Comparison of ENCODE assay signal across 30 cellular contexts in the genomic region with DNA sequence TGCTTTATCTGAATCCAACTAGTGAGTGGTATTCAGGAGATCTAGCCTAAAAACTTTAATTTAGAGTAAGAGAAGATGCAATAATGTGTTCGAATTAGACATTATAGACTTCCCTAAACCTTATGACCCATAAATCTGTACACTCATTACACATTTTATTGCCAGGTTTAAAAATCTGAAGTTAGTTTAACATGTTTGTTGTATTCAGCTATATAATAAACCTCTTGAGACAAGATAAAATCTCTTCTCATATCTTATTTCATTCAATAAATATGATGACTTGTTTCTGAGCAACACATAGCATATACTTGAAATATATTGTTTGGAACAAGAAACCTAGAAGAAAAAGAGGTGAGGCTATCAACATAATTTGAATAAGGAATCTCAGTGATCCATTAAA.
"Had no signal": no experiment of that assay in that cellular context is flagged by ENCODE, and none has a peak within 500 bp of the region (broad histone marks: within the 10 kb centered on the region; RNA-seq: fewer than 3 reads in every experiment).

No MANE protein-coding gene starts in this region.

- DNase-seq: hypothalamus; islet precursor cell; left ventricle myocardium inferior; mesendoderm; naive B cell; natural killer cell; nephron progenitor cell; nucleus accumbens; pancreas; posterior cingulate gyrus; retina; right cardiac atrium; stimulated activated CD4-positive, alpha-beta T cell treated with anti-CD3 and anti-CD28 coated beads, Interleukin-12 subunit alpha, Interleukin-12 subunit beta, amount 100 ng/mL, for 4 hours; stimulated activated CD4-positive, alpha-beta T cell treated with anti-CD3 and anti-CD28 coated beads, Interleukin-15, amount 100 ng/mL, for 24 hours; stimulated activated CD4-positive, alpha-beta T cell treated with anti-CD3 and anti-CD28 coated beads, Interleukin-2, amount 100 ng/mL, for 24 hours; stimulated activated CD4-positive, alpha-beta T cell treated with anti-CD3 and anti-CD28 coated beads, Interleukin-4, amount 100 ng/mL, for 1 hour; stimulated activated naive B cell treated with anti-CD40 and anti-IgM and Interleukin-4, amounts not matched to agents 10 μg/mL and 1 μg/mL and 100 μg/mL, for 72 hours; stimulated activated naive CD8-positive, alpha-beta T cell treated with anti-CD3 and anti-CD28 coated beads, Interleukin-15, Interleukin-2, amounts not matched to agents 100 U/mL and 50 U/mL, for 24 hours; stomach; testis; thyroid gland; transverse colon; upper lobe of left lung had no signal

- H3K4me3 ChIP-seq: left ventricle myocardium inferior, lung, neural progenitor cell, pancreas, prostate gland, skin epidermis, stomach, testis, thyroid gland, transverse colon, upper lobe of left lung, vagina had no signal

- H3K27me3 ChIP-seq: pancreas, stomach, testis, thyroid gland, transverse colon, upper lobe of left lung, vagina had no signal

- H3K27ac ChIP-seq: left ventricle myocardium inferior, neural progenitor cell, pancreas, prostate gland, skin epidermis, stomach, testis, thyroid gland, transverse colon, upper lobe of left lung, vagina had no signal

- H3K9me3 Mint-ChIP-seq: neural progenitor cell; stimulated activated naive B cell treated with anti-CD40 and anti-IgM and Interleukin-4, amounts not matched to agents 10 μg/mL and 1 μg/mL and 100 μg/mL, for 72 hours had no signal

- H2AFZ ChIP-seq: neural progenitor cell had no signal

- H3K4me3 Mint-ChIP-seq: mesothelial cell of epicardium; naive B cell; natural killer cell; nephron progenitor cell; neural progenitor cell; stimulated activated naive B cell treated with anti-CD40 and anti-IgM and Interleukin-4, amounts not matched to agents 10 μg/mL and 1 μg/mL and 100 μg/mL, for 72 hours had no signal

- ATAC-seq: natural killer cell; pancreas; right cardiac atrium; sciatic nerve; stimulated activated naive B cell treated with anti-CD40 and anti-IgM and Interleukin-4, amounts not matched to agents 10 μg/mL and 1 μg/mL and 100 μg/mL, for 72 hours; stimulated activated naive CD8-positive, alpha-beta T cell treated with anti-CD3 and anti-CD28 coated beads, Interleukin-15, Interleukin-2, amounts not matched to agents 100 U/mL and 50 U/mL, for 24 hours had no signal

- H3K27me3 Mint-ChIP-seq: naive B cell; stimulated activated naive B cell treated with anti-CD40 and anti-IgM and Interleukin-4, amounts not matched to agents 10 μg/mL and 1 μg/mL and 100 μg/mL, for 72 hours had no signal

- H3K36me3 Mint-ChIP-seq: mesothelial cell of epicardium; naive B cell; natural killer cell; neural progenitor cell; stimulated activated naive B cell treated with anti-CD40 and anti-IgM and Interleukin-4, amounts not matched to agents 10 μg/mL and 1 μg/mL and 100 μg/mL, for 72 hours had no signal

- H3K4me1 Mint-ChIP-seq: naive B cell; natural killer cell; stimulated activated naive B cell treated with anti-CD40 and anti-IgM and Interleukin-4, amounts not matched to agents 10 μg/mL and 1 μg/mL and 100 μg/mL, for 72 hours had no signal

- H3K27ac Mint-ChIP-seq: mesothelial cell of epicardium; naive B cell; natural killer cell; nephron progenitor cell; neural progenitor cell; stimulated activated naive B cell treated with anti-CD40 and anti-IgM and Interleukin-4, amounts not matched to agents 10 μg/mL and 1 μg/mL and 100 μg/mL, for 72 hours had no signal

- H3K9me3 ChIP-seq: left ventricle myocardium inferior, pancreas, prostate gland, stomach, testis, thyroid gland, transverse colon, upper lobe of left lung, vagina had no signal

- H3K4me2 ChIP-seq: neural progenitor cell had no signal

- H3K9ac ChIP-seq: neural progenitor cell had no signal

- H3K4me1 ChIP-seq: left ventricle myocardium inferior, pancreas, prostate gland, stomach, testis, thyroid gland, upper lobe of left lung, vagina had no signal

- H3K36me3 ChIP-seq: left ventricle myocardium inferior, neural progenitor cell, pancreas, prostate gland, stomach, thyroid gland, transverse colon, upper lobe of left lung, vagina had no signal

- FAIRE-seq: pancreas had no signal
